8 cellular contexts compared by ENCODE assay signal in the genomic region with DNA sequence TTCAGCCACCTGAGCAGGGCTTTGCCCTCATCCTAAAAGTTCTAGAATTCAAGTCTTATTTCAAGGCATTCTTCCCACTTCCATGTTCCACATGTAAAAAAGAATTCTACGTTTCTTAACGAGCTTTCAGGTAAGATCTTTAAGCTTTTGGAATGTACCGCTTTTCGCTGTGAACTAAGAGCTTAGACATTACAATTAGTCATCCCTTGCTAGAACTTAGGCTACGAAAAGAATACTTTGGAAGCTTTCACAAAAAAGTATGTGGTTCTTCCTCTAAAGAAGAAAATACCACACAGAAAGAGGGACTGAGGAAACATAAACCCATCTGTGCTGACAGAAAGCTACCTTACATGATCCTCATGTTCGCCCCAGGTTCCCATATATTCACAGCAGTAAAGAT. TPM values are rescaled to one million over a fixed set of nuclear protein-coding genes. Genes with fewer than 3 reads are reported as not detected.
DNase-seq lines count a peak whose midpoint lies in the region; ATAC-seq, FAIRE-seq and TF ChIP-seq lines count a peak whose summit lies in the region.

No MANE protein-coding gene starts in this region.

- no peaks in the 10 kb centered on the region for H3K9me3 ChIP-seq in CD8-positive, alpha-beta T cell (ENCODE audit: low read length)
- H3K9me3 ChIP-seq in NT2/D1 (ENCODE audit: insufficient read depth, low read length) = no peaks in the 10 kb centered on the region
- H3K9me3 ChIP-seq in neural progenitor cell (ENCODE audit: low read depth) = no peaks in the 10 kb centered on the region

- peaks cover 55% of the 10 kb centered on the region for H4K20me1 ChIP-seq in neural progenitor cell (ENCODE audit: low read depth)

- H3F3A ChIP-seq in neural progenitor cell (ENCODE audit: low read depth) = peaks cover 15% of the 10 kb centered on the region

- no peak for ATAC-seq in CD8-positive, alpha-beta T cell
- no peak for ATAC-seq in effector memory CD8-positive, alpha-beta T cell (replicated peaks)
- ATAC-seq in HG03520 (IDR thresholded peaks at IDR 0.05; ENCODE audit: unreplicated experiment) (no peak), HG02759 (IDR thresholded peaks at IDR 0.05; ENCODE audit: unreplicated experiment) (no peak)

- POLR2A ChIA-PET in CD8-positive, alpha-beta T cell (lab: Charles Lee) = interaction anchor here (5.5 kb wide), 1 partner anchor 38 kb away, joined by 42 read pairs; no protein-coding TSS in a partner anchor

- H3K27ac Mint-ChIP-seq in CD8-positive, alpha-beta T cell = peak overlapping the region; percentile 76
- H3K27ac Mint-ChIP-seq in effector memory CD8-positive, alpha-beta T cell = peak overlapping the region; percentile 99
- no peak overlapping the region for H3K27ac Mint-ChIP-seq in neural progenitor cell

- no peaks in the 10 kb centered on the region for H3K36me3 ChIP-seq in CD8-positive, alpha-beta T cell (ENCODE audit: insufficient read depth, low read length)
- peaks cover 3% of the 10 kb centered on the region for H3K36me3 ChIP-seq in NT2/D1 (ENCODE audit: insufficient read depth, insufficient read length, low read length)
- H3K36me3 ChIP-seq in neural progenitor cell = no peaks in the 10 kb centered on the region

- H3K36me3 Mint-ChIP-seq in CD8-positive, alpha-beta T cell = peaks cover 13% of the 10 kb centered on the region
- peaks cover 18% of the 10 kb centered on the region for H3K36me3 Mint-ChIP-seq in effector memory CD8-positive, alpha-beta T cell (ENCODE audit: insufficient read depth)
- H3K36me3 Mint-ChIP-seq in neural progenitor cell = peaks cover 5% of the 10 kb centered on the region

- H3K4me3 ChIP-seq in CD8-positive, alpha-beta T cell (ENCODE audit: low read depth, low read length) = no peak overlapping the region
- H3K4me3 ChIP-seq in NT2/D1 (ENCODE audit: insufficient read length, low read depth) (peak overlapping the region; percentile 1), neural progenitor cell (peak overlapping the region; percentile 85)

- no peak overlapping the region for H3K27ac ChIP-seq in CD8-positive, alpha-beta T cell (ENCODE audit: low read depth, low read length)
- no peak overlapping the region for H3K27ac ChIP-seq in neural progenitor cell

- H3K79me2 ChIP-seq in neural progenitor cell (ENCODE audit: low read depth) = peaks cover 67% of the 10 kb centered on the region

- H3K27me3 Mint-ChIP-seq in CD8-positive, alpha-beta T cell (ENCODE audit: low read depth) = no peaks in the 10 kb centered on the region
- H3K27me3 Mint-ChIP-seq in effector memory CD8-positive, alpha-beta T cell = no peaks in the 10 kb centered on the region
- peaks cover 2% of the 10 kb centered on the region for H3K27me3 Mint-ChIP-seq in neural progenitor cell (ENCODE audit: insufficient read depth, low read depth)

- no peak overlapping the region for H2AFZ ChIP-seq in neural progenitor cell (replicated peaks)

- H3K9ac ChIP-seq in NT2/D1 (ENCODE audit: insufficient read length, low read depth) (no peak overlapping the region), neural progenitor cell (peak overlapping the region; percentile 41)

- no peak for DNase-seq in CD8-positive, alpha-beta T cell
- DNase-seq in NT2/D1 (ENCODE audit: low read depth, low spot score) = no peak
- no peak for DNase-seq in effector memory CD8-positive, alpha-beta T cell
- DNase-seq in neural progenitor cell (ENCODE audit: low spot score) = no peak
- DNase-seq in urothelium cell line (ENCODE audit: low spot score) = no peak
- DNase-seq in activated CD4-positive, alpha-beta T cell treated with anti-CD3 and anti-CD28 coated beads, Interleukin-2, amount 50 U/mL, for 1 hour = no peak

- peak overlapping the region; percentile 81 for H3K4me2 ChIP-seq in neural progenitor cell

- no peak for TF ChIP-seq CTCF in CD8-positive, alpha-beta T cell (IDR thresholded peaks at IDR 0.05)
- TF ChIP-seq CTCF in neural progenitor cell (IDR thresholded peaks at IDR 0.05) = no peak

- no peaks in the 10 kb centered on the region for H3K27me3 ChIP-seq in CD8-positive, alpha-beta T cell (ENCODE audit: insufficient read depth, low read length)
- no peaks in the 10 kb centered on the region for H3K27me3 ChIP-seq in NT2/D1 (ENCODE audit: insufficient read depth, insufficient read length)
- no peaks in the 10 kb centered on the region for H3K27me3 ChIP-seq in neural progenitor cell

- peaks cover 14% of the 10 kb centered on the region for H3K4me1 ChIP-seq in CD8-positive, alpha-beta T cell (ENCODE audit: insufficient read depth, low read length)
- no peaks in the 10 kb centered on the region for H3K4me1 ChIP-seq in NT2/D1 (ENCODE audit: insufficient read depth, insufficient read length)
- peaks cover 16% of the 10 kb centered on the region for H3K4me1 ChIP-seq in neural progenitor cell

- no peak for FAIRE-seq in urothelium cell line (lab: Jason Lieb, UNC)

- peaks cover 39% of the 10 kb centered on the region for H3K4me1 Mint-ChIP-seq in CD8-positive, alpha-beta T cell (ENCODE audit: low read depth)
- peaks cover 24 to 30% of the 10 kb centered on the region in 2 donors for H3K4me1 Mint-ChIP-seq in effector memory CD8-positive, alpha-beta T cell (ENCODE audit: low read depth in 2 of 2)
- H3K4me1 Mint-ChIP-seq in neural progenitor cell = peaks cover 35% of the 10 kb centered on the region

- H3K4me3 Mint-ChIP-seq in CD8-positive, alpha-beta T cell = peak overlapping the region; percentile 58
- peak overlapping the region; percentile 98 to 99 for H3K4me3 Mint-ChIP-seq in effector memory CD8-positive, alpha-beta T cell
- peak overlapping the region; percentile 90 for H3K4me3 Mint-ChIP-seq in neural progenitor cell

- CTCF ChIA-PET in CD8-positive, alpha-beta T cell (lab: Charles Lee) = interaction anchor here (0.8 to 3.0 kb wide), 6 partner anchors 12 to 353 kb away, joined by 3 to 13 read pairs (median 4); no protein-coding TSS in a partner anchor

- no peaks in the 10 kb centered on the region for H3K9me3 Mint-ChIP-seq in CD8-positive, alpha-beta T cell
- H3K9me3 Mint-ChIP-seq in effector memory CD8-positive, alpha-beta T cell = no peaks in the 10 kb centered on the region
- H3K9me3 Mint-ChIP-seq in neural progenitor cell = no peaks in the 10 kb centered on the region

- intact Hi-C loops in CD8-positive, alpha-beta T cell (cut with DNase I, micrococcal nuclease) = no loop called here

RNA-seq across cellular contexts. Expression of a gene that starts 1.9 kb away (rescaled TPM):
- 100 to 1,000 TPM; 171 to 174 TPM for total RNA-seq in CD8-positive, alpha-beta T cell
- 130 and 337 TPM in 2 replicates for total RNA-seq in neural progenitor cell (ENCODE audit: low replicate concordance)

RNA-seq across cellular contexts. Expression of a gene that starts 2.2 kb away (rescaled TPM):
- 1 to 10 TPM; 1.1 to 1.3 TPM for total RNA-seq in CD8-positive, alpha-beta T cell
- total RNA-seq in neural progenitor cell (ENCODE audit: low replicate concordance) = 10.5 and 15.0 TPM in 2 replicates

RNA-seq across cellular contexts. Expression of a gene that starts 24.6 kb away (rescaled TPM):
- total RNA-seq in CD8-positive, alpha-beta T cell = 10 to 100 TPM; 27.1 to 30.4 TPM
- total RNA-seq in neural progenitor cell (ENCODE audit: low replicate concordance) = 41.6 and 73.2 TPM in 2 replicates

RNA-seq across cellular contexts. Expression of a gene that starts 27.2 kb away (rescaled TPM):
- total RNA-seq in CD8-positive, alpha-beta T cell = not detected
- not detected in 2 replicates for total RNA-seq in neural progenitor cell (ENCODE audit: low replicate concordance)

RNA-seq across cellular contexts. Expression of a gene that starts 34.0 kb away (rescaled TPM):
- total RNA-seq in CD8-positive, alpha-beta T cell = 10 to 100 TPM; 42.1 to 46.2 TPM
- 44.7 and 45.6 TPM in 2 replicates for total RNA-seq in neural progenitor cell (ENCODE audit: low replicate concordance)
